8 cellular contexts compared by ENCODE assay signal in the genomic region with DNA sequence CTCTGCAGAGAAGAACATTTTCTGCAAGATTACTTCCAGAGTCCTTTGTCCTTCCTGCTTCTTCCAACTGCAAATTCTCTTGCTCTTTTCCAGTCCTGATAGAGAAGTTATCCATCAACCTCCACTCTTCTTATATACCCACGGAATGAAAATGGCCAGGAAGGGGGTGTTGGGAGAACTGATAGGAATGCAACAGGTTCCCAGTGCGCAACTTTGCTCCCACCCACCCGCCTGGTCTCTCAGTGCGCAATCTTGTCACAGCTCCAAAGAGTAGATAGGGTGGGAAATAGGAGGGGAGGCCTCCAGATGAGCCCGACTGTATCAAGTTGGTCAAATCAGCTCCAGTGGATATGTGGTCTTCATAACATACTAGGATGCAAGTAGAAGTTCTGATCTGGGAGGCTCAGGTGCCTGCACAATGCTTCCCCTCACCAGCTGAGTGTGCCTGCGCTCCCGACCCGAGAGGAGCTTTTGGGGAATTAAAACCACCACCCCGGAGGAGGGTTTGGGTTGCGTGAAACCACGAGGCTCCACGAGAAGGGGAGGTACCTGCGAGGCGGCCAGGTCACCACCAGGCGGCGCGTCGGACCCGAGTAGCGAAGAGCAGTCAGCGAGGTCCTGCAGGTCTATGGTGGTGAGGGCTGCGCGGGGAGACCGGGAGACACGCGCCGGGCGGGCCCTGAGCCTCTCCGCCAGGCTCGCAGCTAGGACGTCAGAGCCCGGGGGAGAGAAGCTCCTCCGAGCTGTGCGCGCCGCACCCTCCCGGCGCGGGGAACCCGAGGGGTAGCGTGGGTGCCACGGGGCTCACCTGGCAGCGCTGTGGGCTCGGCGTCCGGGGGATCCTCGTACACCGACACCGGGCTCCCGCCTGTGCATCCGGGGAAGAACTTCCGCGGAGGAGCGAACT. TPM values are rescaled to one million over a fixed set of nuclear protein-coding genes. Genes with fewer than 3 reads are reported as not detected.
DNase-seq lines count a peak whose midpoint lies in the region; ATAC-seq and TF ChIP-seq lines count a peak whose summit lies in the region.

No MANE protein-coding gene starts in this region.

- H3K36me3 ChIP-seq in Peyer's patch: no peaks in the 10 kb centered on the region

- no peaks in the 10 kb centered on the region for H3K9me3 ChIP-seq in Peyer's patch
- H3K9me3 ChIP-seq in right cardiac atrium (ENCODE audit: control insufficient read depth, low read length): no peaks in the 10 kb centered on the region

- TF ChIP-seq CTCF in Peyer's patch (IDR thresholded peaks at IDR 0.05): peak in 4 of 6 experiments; percentile 26 to 56 (median 53)

- 6% methylated on average over 54 of the region's 54 CpGs for WGBS in right cardiac atrium

- TF ChIP-seq EP300 in Ishikawa (IDR thresholded peaks at IDR 0.05; ENCODE audit: borderline replicate concordance): no peak

- TF ChIP-seq RAD21 in Ishikawa (IDR thresholded peaks at IDR 0.05; ENCODE audit: low read depth): peak; percentile 87

- intact Hi-C loops in right cardiac atrium (cut with DNase I): no loop called here

- H3K4me1 ChIP-seq in Peyer's patch (peaks cover 0 to 38% (median 11%) of the 10 kb centered on the region in 4 donors), right cardiac atrium (ENCODE audit: control insufficient read depth, insufficient read depth, low read length) (peaks cover 2% of the 10 kb centered on the region)

- no peak overlapping the region for H3K27ac ChIP-seq in Peyer's patch
- H3K27ac ChIP-seq in right cardiac atrium (ENCODE audit: low read length): no peak overlapping the region
- no peak overlapping the region for H3K27ac ChIP-seq in skin epidermis

- DNase-seq in DMS53 treated with DMSO at 0.1 percent for 48 hours (lab: John Stamatoyannopoulos, UW; ENCODE audit: unreplicated experiment) (peak; percentile 70), Peyer's patch (peak in 2 of 3 donors; percentile 61 to 65), right cardiac atrium (peak; percentile 24 to 62 (median 52)), superior temporal gyrus (ENCODE audit: extremely low spot score) (no peak)
- DNase-seq in activated naive CD4-positive, alpha-beta T cell treated with anti-CD3 and anti-CD28 coated beads, Interleukin-2, amount 50 U/mL, for 16 hours: peak; percentile 67

- peaks cover 0 to 65% of the 10 kb centered on the region in 2 donors for H3K27me3 ChIP-seq in Peyer's patch
- H3K27me3 ChIP-seq in right cardiac atrium (ENCODE audit: control insufficient read depth, insufficient read depth): peaks cover 14% of the 10 kb centered on the region

- ATAC-seq in GM21529 (IDR thresholded peaks at IDR 0.05; ENCODE audit: unreplicated experiment): peak; percentile 69
- ATAC-seq in right cardiac atrium: peak; percentile 62 to 67

- no peak for TF ChIP-seq POLR2A in Peyer's patch (IDR thresholded peaks at IDR 0.05)

- H3K4me3 ChIP-seq in Peyer's patch (peak overlapping the region; percentile 15 to 59 (median 48)), right cardiac atrium (ENCODE audit: low read length) (peak overlapping the region; percentile 46), skin epidermis (peak overlapping the region; percentile 6 to 49 (median 37))

TF ChIP-seq in Ishikawa, 13 proteins besides CTCF, POLR2A, EP300 and RAD21:
- no peak for TF ChIP-seq EGR1 (IDR thresholded peaks at IDR 0.05)
- TF ChIP-seq, protein P1, sequence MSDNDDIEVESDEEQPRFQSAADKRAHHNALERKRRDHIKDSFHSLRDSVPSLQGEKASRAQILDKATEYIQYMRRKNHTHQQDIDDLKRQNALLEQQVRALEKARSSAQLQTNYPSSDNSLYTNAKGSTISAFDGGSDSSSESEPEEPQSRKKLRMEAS (IDR thresholded peaks at IDR 0.05): peak; percentile 82
- TF ChIP-seq NFIC (IDR thresholded peaks at IDR 0.05): no peak
- TF ChIP-seq CREB1 (IDR thresholded peaks at IDR 0.05; ENCODE audit: low read depth): no peak
- TF ChIP-seq TCF12 (IDR thresholded peaks at IDR 0.05; ENCODE audit: low read depth): no peak
- peak; percentile 56; the same call in 1 of the 2 replicates for TF ChIP-seq TAF1 (IDR thresholded peaks at IDR 0.05; ENCODE audit: low read depth)
- no peak for TF ChIP-seq FOXM1 (IDR thresholded peaks at IDR 0.05; ENCODE audit: borderline replicate concordance, low read depth)
- no peak for TF ChIP-seq REST (IDR thresholded peaks at IDR 0.05; ENCODE audit: low read depth)
- no peak for TF ChIP-seq TEAD4 (IDR thresholded peaks at IDR 0.05)
- TF ChIP-seq CEBPB (IDR thresholded peaks at IDR 0.05): no peak
- TF ChIP-seq, protein P2, sequence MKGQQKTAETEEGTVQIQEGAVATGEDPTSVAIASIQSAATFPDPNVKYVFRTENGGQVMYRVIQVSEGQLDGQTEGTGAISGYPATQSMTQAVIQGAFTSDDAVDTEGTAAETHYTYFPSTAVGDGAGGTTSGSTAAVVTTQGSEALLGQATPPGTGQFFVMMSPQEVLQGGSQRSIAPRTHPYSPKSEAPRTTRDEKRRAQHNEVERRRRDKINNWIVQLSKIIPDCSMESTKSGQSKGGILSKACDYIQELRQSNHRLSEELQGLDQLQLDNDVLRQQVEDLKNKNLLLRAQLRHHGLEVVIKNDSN (IDR thresholded peaks at IDR 0.05): peak; percentile 47; the same call in 1 of the 2 replicates
- 0 out of 2 replicates have a peak, but pooled peaks have one; percentile 20 for TF ChIP-seq ZBTB7A (IDR thresholded peaks at IDR 0.05; ENCODE audit: low read depth)
- peak; percentile 50; the same call in 1 of the 2 replicates for TF ChIP-seq YY1 (IDR thresholded peaks at IDR 0.05; ENCODE audit: low read depth)
TF ChIP-seq in Ishikawa: peak in this region for 5.

RNA-seq across cellular contexts. Expression of gene MCIDAS, which starts 0.8 kb away (rescaled TPM):
- not detected for total RNA-seq in Peyer's patch
- total RNA-seq in right cardiac atrium: not detected
- polyA plus RNA-seq in right cardiac atrium: not detected

RNA-seq across cellular contexts. Expression of gene CCNO, which starts 7.1 kb away (rescaled TPM):
- 1 to 10 TPM in 2 of 4 donors, under 1 TPM in 1, not detected in 1; 0.95 to 3.1 (median 2.5) TPM for total RNA-seq in Peyer's patch
- total RNA-seq in right cardiac atrium: under 1 TPM in 1 of 4 donors, not detected in 3; 0.14 TPM
- 0.11 TPM for polyA plus RNA-seq in right cardiac atrium

RNA-seq across cellular contexts. Expression of gene CDC20B, which starts 53.3 kb away (rescaled TPM):
- total RNA-seq in Peyer's patch: not detected
- not detected for total RNA-seq in right cardiac atrium
- not detected for polyA plus RNA-seq in right cardiac atrium
